ENCODE assay signal across 14 cellular contexts in genomic region chr11:129930743-129931142, GRCh38. TPM values are rescaled to one million over a fixed set of nuclear protein-coding genes. Genes with fewer than 3 reads are reported as not detected.
DNase-seq lines count a peak whose midpoint lies in the region; TF ChIP-seq lines count a peak whose summit lies in the region.
"Had no signal": no experiment of that assay in that cellular context is flagged by ENCODE, and none has a peak within 500 bp of the region (broad histone marks: within the 10 kb centered on the region; RNA-seq: fewer than 3 reads in every experiment).

No MANE protein-coding gene starts in this region.

- no peak overlapping the region for H3K9ac ChIP-seq in neuronal stem cell (ENCODE audit: low read depth, low read length, poor library complexity)

- H2BK5ac ChIP-seq in neuronal stem cell (ENCODE audit: low read length): peak overlapping the region; percentile 42

- no peak overlapping the region for H3K23ac ChIP-seq in neuronal stem cell (ENCODE audit: low read depth, low read length, poor library complexity)

- H2BK120ac ChIP-seq in neuronal stem cell (ENCODE audit: low read depth, low read length): no peak overlapping the region

- no peaks in the 10 kb centered on the region for H3K9me3 ChIP-seq in neuronal stem cell (replicated peaks in 1 of 2; ENCODE audit: control insufficient read depth in 2 of 2, insufficient read depth in 1 of 2, low read depth in 1 of 2, low read length in 2 of 2)
- no peaks in the 10 kb centered on the region for H3K9me3 ChIP-seq in adrenal gland (replicated peaks in 1 of 3)
- H3K9me3 ChIP-seq: SJCRH30 had no signal

- WGBS in neuronal stem cell (ENCODE audit: extremely low coverage in 2 of 2, insufficient read length in 2 of 2, insufficient replicate concordance in 1 of 2), 2 donors: no CpG with 5 or more reads among the region's 13 CpGs
- WGBS in adrenal gland, 4 donors: 82 to 91% (median 90%) methylated on average over 13 of the region's 13 CpGs

- H2AK5ac ChIP-seq in neuronal stem cell (ENCODE audit: low read depth, low read length): no peak overlapping the region

- no peaks in the 10 kb centered on the region for H3K79me1 ChIP-seq in neuronal stem cell (ENCODE audit: low read depth, low read length)

- TF ChIP-seq POLR2A in adrenal gland (IDR thresholded peaks at IDR 0.05): no peak

- H3K4me3 ChIP-seq in neuronal stem cell (ENCODE audit: low read length in 2 of 2): no peak overlapping the region
- H3K4me3 ChIP-seq in adrenal gland: no peak overlapping the region
- H3K4me3 ChIP-seq: SJCRH30 had no signal

- no peak for TF ChIP-seq CTCF in adrenal gland (IDR thresholded peaks at IDR 0.05)

- H3K18ac ChIP-seq in neuronal stem cell (ENCODE audit: low read length): no peak overlapping the region

- no peaks in the 10 kb centered on the region for H3K4me1 ChIP-seq in neuronal stem cell (ENCODE audit: control insufficient read depth in 2 of 2, insufficient read depth in 1 of 2, low read depth in 1 of 2, low read length in 2 of 2)
- H3K4me1 ChIP-seq in adrenal gland (replicated peaks in 1 of 2): no peaks in the 10 kb centered on the region
- H3K4me1 ChIP-seq: SJCRH30 had no signal

- no peak overlapping the region for H3K4ac ChIP-seq in neuronal stem cell (ENCODE audit: low read length)

- no peak overlapping the region for H2AFZ ChIP-seq in neuronal stem cell (ENCODE audit: low read length)

- no peak overlapping the region for H4K91ac ChIP-seq in neuronal stem cell (ENCODE audit: low read depth, low read length, poor library complexity)

- H2BK12ac ChIP-seq in neuronal stem cell (ENCODE audit: low read length): no peak overlapping the region

- H4K8ac ChIP-seq in neuronal stem cell (ENCODE audit: low read depth, low read length): no peak overlapping the region

- no peak overlapping the region for H2BK15ac ChIP-seq in neuronal stem cell (ENCODE audit: low read length)

- intact Hi-C loops in adrenal gland (cut with DNase I): no loop called here
- intact Hi-C loops in posterior cingulate gyrus (cut with DNase I): no loop called here

- no peak overlapping the region for H3K14ac ChIP-seq in neuronal stem cell (ENCODE audit: low read length)

- H3K27ac ChIP-seq in neuronal stem cell (replicated peaks; ENCODE audit: low read length): no peak overlapping the region
- H3K27ac ChIP-seq in adrenal gland: no peak overlapping the region
- H3K27ac ChIP-seq: SJCRH30 had no signal

- H3K4me2 ChIP-seq in neuronal stem cell (ENCODE audit: insufficient read depth, low read length, poor library complexity, severe bottlenecking): no peak overlapping the region

- H3K36me3 ChIP-seq in neuronal stem cell (replicated peaks in 1 of 2; ENCODE audit: control insufficient read depth in 2 of 2, insufficient read depth in 2 of 2, low read length in 2 of 2) (peaks cover 6 to 40% of the 10 kb centered on the region in 2 donors), adrenal gland (replicated peaks in 1 of 2) (no peaks in the 10 kb centered on the region)
- H3K36me3 ChIP-seq: SJCRH30 had no signal

- H3K27me3 ChIP-seq in neuronal stem cell (ENCODE audit: control insufficient read depth in 3 of 3, insufficient read depth in 3 of 3, low read depth in 1 of 3, low read length in 3 of 3): no peaks in the 10 kb centered on the region
- no peaks in the 10 kb centered on the region for H3K27me3 ChIP-seq in adrenal gland
- H3K27me3 ChIP-seq: SJCRH30 had no signal

- peak; percentile 99 for DNase-seq in GF-D8 (lab: John Stamatoyannopoulos, UW)
- peak; percentile 87 for DNase-seq in NOMO-1 treated with DMSO at 0.1 percent for 48 hours (lab: John Stamatoyannopoulos, UW; ENCODE audit: unreplicated experiment)
- DNase-seq in SKM-1 treated with dmso at 0.1 percent for 144 hours (lab: John Stamatoyannopoulos, UW; ENCODE audit: unreplicated experiment): peak; percentile 95
- DNase-seq in neuronal stem cell (ENCODE audit: low spot score): no peak
- no peak for DNase-seq in adrenal gland
- DNase-seq in activated naive CD4-positive, alpha-beta T cell treated with Interleukin-2 at 50 U/mL for 16 hours: no peak
- DNase-seq in posterior cingulate gyrus: no peak
- DNase-seq: CD8-positive, alpha-beta memory T cell; GOT3; Kasumi-1; NCI-H1048; NCI-H2107; NCI-H446; SJCRH30 had no signal

RNA-seq across cellular contexts. Expression of gene NFRKB, which starts 35.4 kb away (rescaled TPM):
- 22.1 TPM for polyA plus RNA-seq in neuronal stem cell (2013, experiment 1 of 2)
- 21.5 TPM for polyA plus RNA-seq in neuronal stem cell (2013, experiment 2 of 2)
- total RNA-seq in adrenal gland: 10 to 100 TPM; 12.2 to 30.2 (median 21.7) TPM
- polyA plus RNA-seq in adrenal gland: 10 to 100 TPM in 2 of 3 donors, 1 to 10 TPM in 1; 8.7 to 15.1 (median 11.1) TPM

Comparison
In these comparisons a context has a peak if more than half of its experiments do, and no peak if none do; other contexts are left out.
1. DNase-seq: peak in GF-D8 (single experiment), NOMO-1 treated with DMSO at 0.1 percent for 48 hours (single experiment) and SKM-1 treated with dmso at 0.1 percent for 144 hours (single experiment); none in neuronal stem cell (single experiment), adrenal gland (0 of 7), activated naive CD4-positive, alpha-beta T cell treated with Interleukin-2 at 50 U/mL for 16 hours (single experiment) and posterior cingulate gyrus (0 of 10).